23 cellular contexts compared by ENCODE assay signal in genomic region chr14:76922092-76922491, GRCh38.
DNase-seq lines count a peak whose midpoint lies in the region; TF ChIP-seq lines count a peak whose summit lies in the region.
"Had no signal": no experiment of that assay in that cellular context is flagged by ENCODE, and none has a peak within 500 bp of the region (broad histone marks: within the 10 kb centered on the region; RNA-seq: fewer than 3 reads in every experiment).

No MANE protein-coding gene starts in this region.

- peak overlapping the region; percentile 49; the same call in 1 of the 2 replicates for H3K9ac ChIP-seq in BLaER1
- H3K9ac ChIP-seq in endodermal cell (ENCODE audit: extremely low read depth, low read length, poor library complexity, severe bottlenecking) = no peak overlapping the region

- H3K4me1 Mint-ChIP-seq in endodermal cell (peaks cover 42% of the 10 kb centered on the region), osteocyte (ENCODE audit: unreplicated experiment) (peaks cover 84% of the 10 kb centered on the region), endothelial cell (ENCODE audit: unreplicated experiment) (peaks cover 25% of the 10 kb centered on the region)

- H3K4me1 ChIP-seq in BLaER1 (peaks cover 99% of the 10 kb centered on the region), SJSA1 (replicated peaks) (peaks cover 67% of the 10 kb centered on the region), endodermal cell (ENCODE audit: control insufficient read depth, insufficient read depth, low read length) (peaks cover 13% of the 10 kb centered on the region)

- H3K9me3 Mint-ChIP-seq in endodermal cell = no peaks in the 10 kb centered on the region
- no peaks in the 10 kb centered on the region for H3K9me3 Mint-ChIP-seq in osteocyte (ENCODE audit: unreplicated experiment)
- H3K9me3 Mint-ChIP-seq in endothelial cell (ENCODE audit: unreplicated experiment) = no peaks in the 10 kb centered on the region
- H3K9me3 Mint-ChIP-seq: activated naive CD4-positive, alpha-beta T cell treated with anti-CD3 and anti-CD28 coated beads, Interleukin-2, amount 10 ng/mL, durations not matched to agents 7 days and 5 days; activated T-cell treated with anti-CD3 and anti-CD28 coated beads, Interleukin-2, amount 50 U/mL, for 72 hours had no signal

- H4K20me1 ChIP-seq in BLaER1 = peaks cover 12% of the 10 kb centered on the region; the same call in 1 of the 2 replicates

- DNase-seq in SJSA1 (ENCODE audit: low read depth in 1 of 2, low spot score in 2 of 2) = no peak
- no peak for DNase-seq in endodermal cell
- DNase-seq in osteocyte (ENCODE audit: extremely low spot score, unreplicated experiment) = no peak
- no peak for DNase-seq in endothelial cell (ENCODE audit: low spot score)
- no peak for DNase-seq in posterior cingulate gyrus
- no peak for DNase-seq in RPMI8226
- no peak for DNase-seq in A172 (ENCODE audit: low spot score)
- DNase-seq: activated CD4-positive, alpha-beta T cell treated with anti-CD3 and anti-CD28 coated beads for 4 hours; activated naive CD4-positive, alpha-beta T cell treated with anti-CD3 and anti-CD28 coated beads, Interleukin-2, amount 10 ng/mL, durations not matched to agents 7 days and 5 days; activated T-cell treated with anti-CD3 and anti-CD28 coated beads, Interleukin-2, amount 50 U/mL, for 72 hours; aorta; CD4-positive, alpha-beta memory T cell; cerebellar nuclear complex; effector CD8-positive, alpha-beta T cell; gastrocnemius medialis; GF-D8; lower lobe of right lung; NCI-H1092 treated with DMSO at 0.1 percent for 48 hours; NCI-H1930; NCI-H226; NCI-H82; ovary had no signal

- H3K27ac ChIP-seq in BLaER1 = peak overlapping the region; percentile 72
- H3K27ac ChIP-seq in SJSA1 = peak overlapping the region; percentile 48; the same call in 1 of the 2 replicates
- H3K27ac ChIP-seq in endodermal cell (ENCODE audit: low read depth, low read length) = peak overlapping the region; percentile 90
- H3K27ac ChIP-seq: gastrocnemius medialis, lower lobe of right lung had no signal

- H3K4me3 ChIP-seq in BLaER1 = 0 out of 2 replicates have a peak overlapping the region, but pooled peaks have one; percentile 18
- no peak overlapping the region for H3K4me3 ChIP-seq in SJSA1
- no peak overlapping the region for H3K4me3 ChIP-seq in endodermal cell (ENCODE audit: low read length)
- H3K4me3 ChIP-seq: gastrocnemius medialis, lower lobe of right lung, ovary had no signal

- H3K27me3 ChIP-seq in BLaER1 (no peaks in the 10 kb centered on the region), SJSA1 (replicated peaks) (no peaks in the 10 kb centered on the region), endodermal cell (ENCODE audit: control insufficient read depth, insufficient read depth, low read length, poor library complexity, severe bottlenecking) (no peaks in the 10 kb centered on the region)
- H3K27me3 ChIP-seq: gastrocnemius medialis, ovary had no signal

- no peak for TF ChIP-seq CTCF in endodermal cell (conservative IDR thresholded peaks at IDR 0.05)
- TF ChIP-seq CTCF in osteocyte (IDR thresholded peaks at IDR 0.05) = no peak
- TF ChIP-seq CTCF in endothelial cell (IDR thresholded peaks at IDR 0.05; ENCODE audit: unreplicated experiment) = no peak

- no peaks in the 10 kb centered on the region for H3K36me3 ChIP-seq in BLaER1
- H3K36me3 ChIP-seq in SJSA1 = no peaks in the 10 kb centered on the region
- no peaks in the 10 kb centered on the region for H3K36me3 ChIP-seq in endodermal cell (ENCODE audit: control insufficient read depth, insufficient read depth, low read length)
- H3K36me3 ChIP-seq: gastrocnemius medialis, lower lobe of right lung, ovary had no signal

- intact Hi-C loops in posterior cingulate gyrus (cut with DNase I) = no loop called here

- H3K4me3 Mint-ChIP-seq in endodermal cell = no peak overlapping the region
- H3K4me3 Mint-ChIP-seq in osteocyte (ENCODE audit: unreplicated experiment) = no peak overlapping the region
- no peak overlapping the region for H3K4me3 Mint-ChIP-seq in endothelial cell (ENCODE audit: unreplicated experiment)
- H3K4me3 Mint-ChIP-seq: activated naive CD4-positive, alpha-beta T cell treated with anti-CD3 and anti-CD28 coated beads, Interleukin-2, amount 10 ng/mL, durations not matched to agents 7 days and 5 days had no signal

- H3K9me3 ChIP-seq in BLaER1 (no peaks in the 10 kb centered on the region), SJSA1 (replicated peaks) (no peaks in the 10 kb centered on the region), endodermal cell (ENCODE audit: control insufficient read depth, low read length) (no peaks in the 10 kb centered on the region)
- H3K9me3 ChIP-seq: gastrocnemius medialis, lower lobe of right lung, ovary had no signal

- H3K4me2 ChIP-seq in BLaER1 = peak overlapping the region; percentile 98

- H3K27me3 Mint-ChIP-seq in endodermal cell (ENCODE audit: insufficient read depth) (peaks cover 3% of the 10 kb centered on the region), osteocyte (ENCODE audit: unreplicated experiment) (no peaks in the 10 kb centered on the region), endothelial cell (ENCODE audit: unreplicated experiment) (peaks cover 6% of the 10 kb centered on the region)
- H3K27me3 Mint-ChIP-seq: CD4-positive, alpha-beta memory T cell had no signal

- H3K36me3 Mint-ChIP-seq in endodermal cell (ENCODE audit: low read depth) = no peaks in the 10 kb centered on the region
- H3K36me3 Mint-ChIP-seq in osteocyte (ENCODE audit: unreplicated experiment) = no peaks in the 10 kb centered on the region
- H3K36me3 Mint-ChIP-seq in endothelial cell (ENCODE audit: low read depth, unreplicated experiment) = no peaks in the 10 kb centered on the region
- H3K36me3 Mint-ChIP-seq: activated naive CD4-positive, alpha-beta T cell treated with anti-CD3 and anti-CD28 coated beads, Interleukin-2, amount 10 ng/mL, durations not matched to agents 7 days and 5 days; CD4-positive, alpha-beta memory T cell had no signal

- WGBS in endodermal cell (ENCODE audit: insufficient coverage in 1 of 2, insufficient read length in 1 of 2), 2 experiments = 89 to 100% methylated on average over 2 to 5 of the region's 5 CpGs

- H3K27ac Mint-ChIP-seq in endodermal cell (no peak overlapping the region), osteocyte (ENCODE audit: unreplicated experiment) (peak overlapping the region; percentile 99), endothelial cell (ENCODE audit: unreplicated experiment) (no peak overlapping the region)
- H3K27ac Mint-ChIP-seq: activated naive CD4-positive, alpha-beta T cell treated with anti-CD3 and anti-CD28 coated beads, Interleukin-2, amount 10 ng/mL, durations not matched to agents 7 days and 5 days had no signal
